Comparison of ENCODE assay signal across 30 cellular contexts in the genomic region with DNA sequence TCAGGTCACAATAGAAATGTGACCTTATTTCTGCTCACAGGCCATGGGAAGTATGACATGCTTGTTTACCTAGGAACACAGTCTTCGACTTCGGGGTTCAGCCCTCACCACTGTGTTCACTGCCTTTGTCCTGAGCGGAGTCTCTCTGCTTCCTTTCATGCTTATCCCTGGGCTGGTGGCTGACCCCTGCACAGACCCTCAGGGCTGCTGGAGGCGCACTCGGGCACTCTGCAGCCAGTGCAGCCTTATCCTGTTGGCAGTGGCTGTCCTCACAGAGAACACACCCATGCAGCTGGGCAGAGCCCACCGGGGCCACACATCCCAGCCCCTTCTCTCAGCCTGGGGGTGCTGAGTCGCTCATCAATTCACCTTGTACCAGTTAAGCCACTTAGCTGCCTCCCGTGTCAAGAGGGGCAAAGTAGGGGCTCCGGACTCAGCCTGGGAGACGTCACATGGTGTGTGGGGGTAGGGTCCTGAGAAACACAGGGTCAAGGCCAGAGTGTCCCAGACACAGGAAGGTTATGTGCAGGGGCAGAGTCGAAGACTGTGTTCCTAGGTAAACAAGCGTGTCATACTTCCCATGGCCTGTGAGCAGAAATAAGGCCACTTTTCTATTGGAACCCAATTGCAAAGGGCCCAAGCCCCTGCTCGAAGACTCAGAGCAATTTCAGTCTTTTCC.
A peak's percentile ranks its signal among the peaks of the same experiment; 100 is the strongest.
DNase-seq lines count a peak whose midpoint lies in the region; ATAC-seq, FAIRE-seq and TF ChIP-seq lines count a peak whose summit lies in the region.
"Had no signal": no experiment of that assay in that cellular context is flagged by ENCODE, and none has a peak within 500 bp of the region (broad histone marks: within the 10 kb centered on the region; RNA-seq: fewer than 3 reads in every experiment).

No MANE protein-coding gene starts in this region.

- peak; percentile 60 for FAIRE-seq in GM12891 (lab: Jason Lieb, UNC)

- H3K4me3 ChIP-seq in suprapubic skin, result no peak overlapping the region
- H3K4me3 ChIP-seq: body of pancreas, HAP-1, left ventricle myocardium inferior, uterus had no signal

- TF ChIP-seq CTCF in osteocyte (IDR thresholded peaks at IDR 0.05) (no peak), suprapubic skin (IDR thresholded peaks at IDR 0.05) (no peak), GM10248 (IDR thresholded peaks at IDR 0.05; ENCODE audit: control extremely low read depth, extremely low read depth, low read depth, missing control alignments) (no peak)

- H3K27ac ChIP-seq in cingulate gyrus (ENCODE audit: low read depth, low read length) (peak overlapping the region; percentile 74), suprapubic skin (no peak overlapping the region)
- H3K27ac ChIP-seq: body of pancreas, C4-2B, left ventricle myocardium inferior, uterus, VCaP had no signal

- no peak overlapping the region for H3K27ac Mint-ChIP-seq in osteocyte (ENCODE audit: unreplicated experiment)
- H3K27ac Mint-ChIP-seq: activated naive CD8-positive, alpha-beta T cell treated with anti-CD3 and anti-CD28 coated beads, Interleukin-2, amount 50 U/mL, for 24 hours; immature natural killer cell; nephron progenitor cell had no signal

- TF ChIP-seq POLR2A in GM12891 (IDR thresholded peaks at IDR 0.05; ENCODE audit: low read depth, low read length) (no peak; the same call in 1 of the 2 replicates), suprapubic skin (IDR thresholded peaks at IDR 0.05) (no peak)

- H3K9me3 Mint-ChIP-seq in osteocyte (ENCODE audit: unreplicated experiment), result no peaks in the 10 kb centered on the region
- H3K9me3 Mint-ChIP-seq: activated naive CD8-positive, alpha-beta T cell treated with anti-CD3 and anti-CD28 coated beads, Interleukin-2, amount 50 U/mL, for 24 hours; immature natural killer cell; nephron progenitor cell had no signal

- H3K4me1 Mint-ChIP-seq in osteocyte (ENCODE audit: unreplicated experiment), result peaks cover 14% of the 10 kb centered on the region

- H3K36me3 Mint-ChIP-seq in osteocyte (ENCODE audit: unreplicated experiment), result no peaks in the 10 kb centered on the region

- H3K36me3 ChIP-seq in suprapubic skin, result peaks cover 15% of the 10 kb centered on the region
- H3K36me3 ChIP-seq: HAP-1, uterus had no signal

- no peak overlapping the region for H3K4me3 Mint-ChIP-seq in osteocyte (ENCODE audit: unreplicated experiment)
- H3K4me3 Mint-ChIP-seq: activated naive CD8-positive, alpha-beta T cell treated with anti-CD3 and anti-CD28 coated beads, Interleukin-2, amount 50 U/mL, for 24 hours; immature natural killer cell; nephron progenitor cell had no signal

- H3K27me3 Mint-ChIP-seq in osteocyte (ENCODE audit: unreplicated experiment), result no peaks in the 10 kb centered on the region
- H3K27me3 Mint-ChIP-seq: activated naive CD8-positive, alpha-beta T cell treated with anti-CD3 and anti-CD28 coated beads, Interleukin-2, amount 50 U/mL, for 24 hours had no signal

- CTCF ChIA-PET in GM10248 (lab: Yijun Ruan, JAX), result interaction anchor here (0.8 to 1.8 kb wide), 2 partner anchors 11 to 60 kb away, joined by 3 to 5 read pairs; no protein-coding TSS in a partner anchor

- POLR2A ChIA-PET in GM10248 (lab: Yijun Ruan, JAX), result no interaction called here

- DNase-seq in AG20443 (ENCODE audit: low spot score) (peak; percentile 1), GM12891 (ENCODE audit: insufficient read length, low spot score) (no peak), osteocyte (ENCODE audit: extremely low spot score, unreplicated experiment) (peak; percentile 69), NK-92 (lab: John Stamatoyannopoulos, UW; ENCODE audit: unreplicated experiment) (no peak), suprapubic skin (ENCODE audit: low spot score in 2 of 2) (no peak), GM10248 (ENCODE audit: extremely low spot score) (no peak)
- DNase-seq: ACHN; activated CD4-positive, alpha-beta T cell treated with anti-CD3 and anti-CD28 coated beads, Interleukin-2, amount 50 U/mL, for 48 hours; activated effector memory CD4-positive, alpha-beta T cell treated with anti-CD3 and anti-CD28 coated beads, Interleukin-2, amount 50 U/mL, for 16 hours; activated naive CD8-positive, alpha-beta T cell treated with anti-CD3 and anti-CD28 coated beads, Interleukin-2, amount 50 U/mL, for 24 hours; body of pancreas; effector CD4-positive, alpha-beta T cell; foreskin melanocyte; hippocampal formation; immature natural killer cell; IMR-90; left ventricle myocardium inferior; NCI-H1105 treated with DMSO at 0.1 percent for 48 hours; NCI-H2029; NCI-H226; NCI-H748 treated with DMSO at 0.1 percent for 48 hours; nephron progenitor cell; stimulated activated CD8-positive, alpha-beta memory T cell treated with anti-CD3 and anti-CD28 coated beads, Interleukin-4, amount 100 ng/mL, for 48 hours; uterus had no signal

- WGBS in suprapubic skin, result 96% methylated on average over 11 of the region's 13 CpGs

- TF ChIP-seq EP300 in suprapubic skin (IDR thresholded peaks at IDR 0.05), result no peak

- H3K9me3 ChIP-seq in suprapubic skin, result no peaks in the 10 kb centered on the region
- H3K9me3 ChIP-seq: body of pancreas, HAP-1, left ventricle myocardium inferior, uterus had no signal

- H3K27me3 ChIP-seq in suprapubic skin, result no peaks in the 10 kb centered on the region
- H3K27me3 ChIP-seq: body of pancreas, uterus had no signal

- ATAC-seq in HG02938 (IDR thresholded peaks at IDR 0.05; ENCODE audit: unreplicated experiment), result no peak
- ATAC-seq: activated naive CD8-positive, alpha-beta T cell treated with anti-CD3 and anti-CD28 coated beads, Interleukin-2, amount 50 U/mL, for 24 hours; body of pancreas; esophagus mucosa had no signal

- peaks cover 13% of the 10 kb centered on the region for H3K4me1 ChIP-seq in suprapubic skin
- H3K4me1 ChIP-seq: body of pancreas, HAP-1, uterus had no signal

TF ChIP-seq in GM12891, 5 proteins besides CTCF, POLR2A, EP300 and RAD21:
- TF ChIP-seq TAF1 (IDR thresholded peaks at IDR 0.05; ENCODE audit: low read depth, low read length) (no peak), POLR2AphosphoS5 (IDR thresholded peaks at IDR 0.05; ENCODE audit: low read depth, low read length) (peak; percentile 64; the same call in 1 of the 2 replicates)

Comparison
In these comparisons a context has a peak if more than half of its experiments do, and no peak if none do; other contexts are left out.
1. DNase-seq: peak in AG20443 (single experiment) and osteocyte (single experiment); none in GM12891 (single experiment), NK-92 (single experiment), suprapubic skin (0 of 2) and GM10248 (single experiment).